ENCODE assay signal across 10 cellular contexts in the genomic region with DNA sequence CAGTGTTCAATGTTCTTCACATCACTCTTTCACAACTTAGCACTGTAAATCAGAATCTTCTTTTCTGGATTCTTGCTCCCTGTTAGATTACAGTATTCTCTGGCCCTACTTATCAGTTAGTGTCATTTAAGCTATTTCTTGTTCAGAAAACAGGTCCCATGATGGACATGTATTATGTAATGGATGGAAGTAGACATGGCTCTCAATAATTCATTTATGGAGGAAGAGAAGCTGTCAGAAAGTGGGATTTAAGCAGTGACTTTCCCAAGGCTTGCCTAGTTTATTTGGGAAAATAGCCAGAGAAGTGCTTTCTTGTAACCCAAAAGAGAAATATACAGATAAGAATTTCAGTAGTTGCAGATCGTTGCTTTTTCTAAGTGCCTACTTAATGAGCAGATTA. TPM values are rescaled to one million over a fixed set of nuclear protein-coding genes. Genes with fewer than 3 reads are reported as not detected.
DNase-seq lines count a peak whose midpoint lies in the region; ATAC-seq and TF ChIP-seq lines count a peak whose summit lies in the region.
"Had no signal": no experiment of that assay in that cellular context is flagged by ENCODE, and none has a peak within 500 bp of the region (broad histone marks: within the 10 kb centered on the region; RNA-seq: fewer than 3 reads in every experiment).

No MANE protein-coding gene starts in this region.

- peak overlapping the region; percentile 92 for H3K4me3 Mint-ChIP-seq in activated naive CD8-positive, alpha-beta T cell treated with anti-CD3 and anti-CD28 coated beads, Interleukin-2, amount 10 ng/mL, durations not matched to agents 7 days and 5 days

- H3K4me2 ChIP-seq in HCT116 (ENCODE audit: low read length): peak overlapping the region; percentile 82; the same call in 1 of the 2 replicates

- peaks cover 72% of the 10 kb centered on the region for H3K79me2 ChIP-seq in ACC112 (ENCODE audit: control insufficient read depth, insufficient read depth, low read length, unreplicated experiment)
- H3K79me2 ChIP-seq in HCT116 (ENCODE audit: insufficient read depth, low read length): peaks cover 57% of the 10 kb centered on the region

- H3K4me1 Mint-ChIP-seq in activated naive CD8-positive, alpha-beta T cell treated with anti-CD3 and anti-CD28 coated beads, Interleukin-2, amount 10 ng/mL, durations not matched to agents 7 days and 5 days: peaks cover 37% of the 10 kb centered on the region

- H3K9me3 Mint-ChIP-seq in activated naive CD8-positive, alpha-beta T cell treated with anti-CD3 and anti-CD28 coated beads, Interleukin-2, amount 10 ng/mL, durations not matched to agents 7 days and 5 days: no peaks in the 10 kb centered on the region

- H4K20me1 ChIP-seq in HCT116 (ENCODE audit: insufficient read depth): no peaks in the 10 kb centered on the region

- H3K27ac Mint-ChIP-seq in activated naive CD8-positive, alpha-beta T cell treated with anti-CD3 and anti-CD28 coated beads, Interleukin-2, amount 10 ng/mL, durations not matched to agents 7 days and 5 days: no peak overlapping the region

- H3K27me3 ChIP-seq in ACC112 (ENCODE audit: insufficient read depth, low read length): no peaks in the 10 kb centered on the region
- H3K27me3 ChIP-seq in HCT116 (ENCODE audit: insufficient read depth, low read length): no peaks in the 10 kb centered on the region
- H3K27me3 ChIP-seq in lower lobe of right lung (ENCODE audit: low read depth): no peaks in the 10 kb centered on the region
- H3K27me3 ChIP-seq: colonic mucosa had no signal

- POLR2A ChIA-PET in HCT116 (lab: Charles Lee): no interaction called here
- POLR2A ChIA-PET in activated naive CD8-positive, alpha-beta T cell treated with anti-CD3 and anti-CD28 coated beads, Interleukin-2, amount 10 ng/mL, durations not matched to agents 7 days and 5 days (lab: Charles Lee): no interaction called here

- no peak overlapping the region for H3K9ac ChIP-seq in HCT116 (ENCODE audit: low read length)

- RAD21 ChIA-PET in HCT116 (lab: Charles Lee; ENCODE audit: low non-redundant PET in 1 of 2, low total read pairs in 2 of 2, uncharacterized antibody in 2 of 2, unreplicated experiment in 2 of 2): no interaction called here

- H3K36me3 Mint-ChIP-seq in activated naive CD8-positive, alpha-beta T cell treated with anti-CD3 and anti-CD28 coated beads, Interleukin-2, amount 10 ng/mL, durations not matched to agents 7 days and 5 days: no peaks in the 10 kb centered on the region

- BruUV-seq in HCT116 (replicated peaks; lab: Mats Ljungman, UMichigan): no TSS peak

- CTCF ChIA-PET in HCT116 (lab: Charles Lee): no interaction called here

- no peaks in the 10 kb centered on the region for H3K9me2 ChIP-seq in HCT116 (ENCODE audit: insufficient read depth)

- DNase-seq in HCT116 (ENCODE audit: low read depth, low spot score): no peak
- DNase-seq in activated naive CD8-positive, alpha-beta T cell treated with anti-CD3 and anti-CD28 coated beads, Interleukin-2, amount 10 ng/mL, durations not matched to agents 7 days and 5 days: no peak
- no peak for DNase-seq in lower lobe of right lung
- no peak for DNase-seq in D341Med (ENCODE audit: low spot score)
- no peak for DNase-seq in activated effector memory CD4-positive, alpha-beta T cell treated with anti-CD3 and anti-CD28 coated beads, Interleukin-2, amount 50 U/mL, for 16 hours
- DNase-seq: colonic mucosa, NCI-H2107 had no signal

- H2AFZ ChIP-seq in ACC112 (ENCODE audit: low read length, unreplicated experiment): no peak overlapping the region
- H2AFZ ChIP-seq in HCT116 (ENCODE audit: low read depth, low read length, poor library complexity, severe bottlenecking): no peak overlapping the region

- no peak for TF ChIP-seq RAD21 in HCT116 (IDR thresholded peaks at IDR 0.05; ENCODE audit: low read depth)

- ATAC-seq in HCT116 (no peak), lower lobe of right lung (no peak), HG03045 (IDR thresholded peaks at IDR 0.05; ENCODE audit: unreplicated experiment) (no peak), GM19023 (IDR thresholded peaks at IDR 0.05; ENCODE audit: unreplicated experiment) (no peak)
- no peak for ATAC-seq in activated naive CD8-positive, alpha-beta T cell treated with anti-CD3 and anti-CD28 coated beads, Interleukin-2, amount 10 ng/mL, durations not matched to agents 7 days and 5 days (ENCODE audit: low read depth)

- H3K4me3 ChIP-seq in ACC112 (ENCODE audit: low read depth, low read length) (peak overlapping the region; percentile 91), HCT116 (replicated peaks in 1 of 2; ENCODE audit: low read depth in 1 of 2, low read length in 2 of 2) (no peak overlapping the region), lower lobe of right lung (peak overlapping the region; percentile 84)

- H3K27ac ChIP-seq in ACC112 (ENCODE audit: low read depth, low read length): no peak overlapping the region
- no peak overlapping the region for H3K27ac ChIP-seq in HCT116 (ENCODE audit: low read depth, low read length)
- peak overlapping the region; percentile 98 for H3K27ac ChIP-seq in lower lobe of right lung

- intact Hi-C loops in HCT116 (cut with micrococcal nuclease): no loop called here
- intact Hi-C loops in lower lobe of right lung (cut with DNase I): no loop called here

- H3K9me3 ChIP-seq in HCT116 (ENCODE audit: control insufficient read depth in 1 of 2, insufficient read depth in 1 of 2, low read depth in 1 of 2, low read length in 2 of 2): no peaks in the 10 kb centered on the region
- H3K9me3 ChIP-seq in lower lobe of right lung: no peaks in the 10 kb centered on the region
- H3K9me3 ChIP-seq: colonic mucosa had no signal

- H3K4me1 ChIP-seq in ACC112 (ENCODE audit: control insufficient read depth, insufficient read depth, low read length, unreplicated experiment): peaks cover 39% of the 10 kb centered on the region
- H3K4me1 ChIP-seq in HCT116 (ENCODE audit: control insufficient read depth in 1 of 2, insufficient read depth in 2 of 2, low read length in 2 of 2): peaks cover 8 to 33% of the 10 kb centered on the region in 2 experiments
- peaks cover 49% of the 10 kb centered on the region for H3K4me1 ChIP-seq in lower lobe of right lung
- H3K4me1 ChIP-seq: colonic mucosa had no signal

- H3K36me3 ChIP-seq in ACC112 (ENCODE audit: insufficient read depth, low read length) (no peaks in the 10 kb centered on the region), HCT116 (ENCODE audit: control insufficient read depth in 1 of 2, insufficient read depth in 2 of 2, low read length in 2 of 2) (no peaks in the 10 kb centered on the region), lower lobe of right lung (no peaks in the 10 kb centered on the region)
- H3K36me3 ChIP-seq: colonic mucosa had no signal

- peaks cover 3% of the 10 kb centered on the region for H3K27me3 Mint-ChIP-seq in activated naive CD8-positive, alpha-beta T cell treated with anti-CD3 and anti-CD28 coated beads, Interleukin-2, amount 10 ng/mL, durations not matched to agents 7 days and 5 days

- TF ChIP-seq CTCF in HCT116 (IDR thresholded peaks at IDR 0.05 in 2 of 3, conservative IDR thresholded peaks at IDR 0.05 in 1 of 3; ENCODE audit: borderline replicate concordance in 1 of 3, insufficient read depth in 1 of 3, low read depth in 2 of 3, low read length in 2 of 3) (no peak), lower lobe of right lung (IDR thresholded peaks at IDR 0.05) (no peak)

- TF ChIP-seq POLR2A in HCT116 (IDR thresholded peaks at IDR 0.05; ENCODE audit: borderline replicate concordance, extremely low read depth, insufficient read depth, insufficient read length): no peak

TF ChIP-seq in HCT116, 20 proteins besides CTCF, POLR2A, EP300 and RAD21:
- TF ChIP-seq, protein P1, sequence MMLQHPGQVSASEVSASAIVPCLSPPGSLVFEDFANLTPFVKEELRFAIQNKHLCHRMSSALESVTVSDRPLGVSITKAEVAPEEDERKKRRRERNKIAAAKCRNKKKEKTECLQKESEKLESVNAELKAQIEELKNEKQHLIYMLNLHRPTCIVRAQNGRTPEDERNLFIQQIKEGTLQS (IDR thresholded peaks at IDR 0.05): no peak
- TF ChIP-seq, protein P2, sequence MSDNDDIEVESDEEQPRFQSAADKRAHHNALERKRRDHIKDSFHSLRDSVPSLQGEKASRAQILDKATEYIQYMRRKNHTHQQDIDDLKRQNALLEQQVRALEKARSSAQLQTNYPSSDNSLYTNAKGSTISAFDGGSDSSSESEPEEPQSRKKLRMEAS (IDR thresholded peaks at IDR 0.05): no peak
- TF ChIP-seq EZH2phosphoT487 (IDR thresholded peaks at IDR 0.05; ENCODE audit: borderline replicate concordance): no peak
- TF ChIP-seq, protein P3, sequence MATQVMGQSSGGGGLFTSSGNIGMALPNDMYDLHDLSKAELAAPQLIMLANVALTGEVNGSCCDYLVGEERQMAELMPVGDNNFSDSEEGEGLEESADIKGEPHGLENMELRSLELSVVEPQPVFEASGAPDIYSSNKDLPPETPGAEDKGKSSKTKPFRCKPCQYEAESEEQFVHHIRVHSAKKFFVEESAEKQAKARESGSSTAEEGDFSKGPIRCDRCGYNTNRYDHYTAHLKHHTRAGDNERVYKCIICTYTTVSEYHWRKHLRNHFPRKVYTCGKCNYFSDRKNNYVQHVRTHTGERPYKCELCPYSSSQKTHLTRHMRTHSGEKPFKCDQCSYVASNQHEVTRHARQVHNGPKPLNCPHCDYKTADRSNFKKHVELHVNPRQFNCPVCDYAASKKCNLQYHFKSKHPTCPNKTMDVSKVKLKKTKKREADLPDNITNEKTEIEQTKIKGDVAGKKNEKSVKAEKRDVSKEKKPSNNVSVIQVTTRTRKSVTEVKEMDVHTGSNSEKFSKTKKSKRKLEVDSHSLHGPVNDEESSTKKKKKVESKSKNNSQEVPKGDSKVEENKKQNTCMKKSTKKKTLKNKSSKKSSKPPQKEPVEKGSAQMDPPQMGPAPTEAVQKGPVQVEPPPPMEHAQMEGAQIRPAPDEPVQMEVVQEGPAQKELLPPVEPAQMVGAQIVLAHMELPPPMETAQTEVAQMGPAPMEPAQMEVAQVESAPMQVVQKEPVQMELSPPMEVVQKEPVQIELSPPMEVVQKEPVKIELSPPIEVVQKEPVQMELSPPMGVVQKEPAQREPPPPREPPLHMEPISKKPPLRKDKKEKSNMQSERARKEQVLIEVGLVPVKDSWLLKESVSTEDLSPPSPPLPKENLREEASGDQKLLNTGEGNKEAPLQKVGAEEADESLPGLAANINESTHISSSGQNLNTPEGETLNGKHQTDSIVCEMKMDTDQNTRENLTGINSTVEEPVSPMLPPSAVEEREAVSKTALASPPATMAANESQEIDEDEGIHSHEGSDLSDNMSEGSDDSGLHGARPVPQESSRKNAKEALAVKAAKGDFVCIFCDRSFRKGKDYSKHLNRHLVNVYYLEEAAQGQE (IDR thresholded peaks at IDR 0.05; ENCODE audit: low read depth): no peak

RNA-seq across cellular contexts. Expression of a gene that starts 1.6 kb away (rescaled TPM):
- total RNA-seq in HCT116 (2021; ENCODE audit: unreplicated experiment): 41.9 TPM
- 9.5 and 10.5 TPM in 2 replicates for polyA plus RNA-seq in HCT116 (2012)
- total RNA-seq in activated naive CD8-positive, alpha-beta T cell treated with anti-CD3 and anti-CD28 coated beads, Interleukin-2, amount 10 ng/mL, durations not matched to agents 7 days and 5 days: 10 to 100 TPM; 24.0 to 30.3 TPM
- 66.3 TPM for total RNA-seq in lower lobe of right lung

RNA-seq across cellular contexts. Expression of a gene that starts 43.2 kb away (rescaled TPM):
- 24.4 TPM for total RNA-seq in HCT116 (2021; ENCODE audit: unreplicated experiment)
- polyA plus RNA-seq in HCT116 (2012): 12.8 and 16.9 TPM in 2 replicates
- 10 to 100 TPM; 15.9 to 17.9 TPM for total RNA-seq in activated naive CD8-positive, alpha-beta T cell treated with anti-CD3 and anti-CD28 coated beads, Interleukin-2, amount 10 ng/mL, durations not matched to agents 7 days and 5 days
- total RNA-seq in lower lobe of right lung: 12.2 TPM

Comparison
In these comparisons a context has a peak if more than half of its experiments do, and no peak if none do; other contexts are left out.
1. H3K4me3 ChIP-seq: peak in ACC112 (single experiment) and lower lobe of right lung (single experiment); none in HCT116 (0 of 2).